Comparison of ENCODE assay signal across 9 cellular contexts in the genomic region with DNA sequence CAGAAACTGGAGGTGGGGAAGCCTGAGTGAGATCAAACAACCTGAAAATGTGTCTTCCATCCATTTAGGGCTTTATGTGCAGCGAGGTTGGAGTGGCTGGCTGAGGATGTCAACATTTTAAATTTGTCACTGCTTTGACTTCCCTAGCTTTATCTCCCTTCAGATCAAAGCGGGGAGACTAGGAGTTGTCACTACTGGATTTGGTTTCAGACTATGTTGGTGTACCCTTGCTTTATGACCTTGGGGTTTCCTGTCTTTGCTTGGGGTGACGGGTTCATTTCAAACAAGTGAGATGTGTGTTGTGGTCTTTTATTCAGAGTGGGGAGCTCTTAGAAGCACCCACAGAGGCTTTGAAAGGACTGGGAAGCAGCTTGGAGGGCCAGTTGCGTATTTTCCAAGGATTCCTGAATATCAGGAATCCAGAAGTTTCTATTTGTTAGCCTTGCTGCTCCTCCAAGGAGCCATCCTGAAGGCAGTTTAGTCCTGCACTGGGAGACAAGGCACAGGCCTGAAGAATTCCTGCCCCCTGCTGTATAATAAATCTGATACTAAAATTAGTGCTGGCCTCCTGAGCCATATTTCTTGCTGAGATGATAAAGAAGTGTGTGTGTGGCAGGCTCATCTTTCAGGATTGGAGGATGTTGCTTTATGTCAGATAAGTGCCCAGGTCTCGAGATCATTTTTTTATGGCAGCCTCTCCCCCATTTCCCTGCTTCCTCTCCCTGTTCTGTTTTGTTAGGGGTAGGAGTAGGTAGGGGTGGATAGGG. TPM values are rescaled to one million over a fixed set of nuclear protein-coding genes. Genes with fewer than 3 reads are reported as not detected.
DNase-seq lines count a peak whose midpoint lies in the region; ATAC-seq lines count a peak whose summit lies in the region.
"Had no signal": no experiment of that assay in that cellular context is flagged by ENCODE, and none has a peak within 500 bp of the region (broad histone marks: within the 10 kb centered on the region; RNA-seq: fewer than 3 reads in every experiment).

No MANE protein-coding gene starts in this region.

- H3K9me3 Mint-ChIP-seq in activated naive CD8-positive, alpha-beta T cell treated with anti-CD3 and anti-CD28 coated beads, Interleukin-2, amount 10 ng/mL, durations not matched to agents 7 days and 5 days, result no peaks in the 10 kb centered on the region
- no peaks in the 10 kb centered on the region for H3K9me3 Mint-ChIP-seq in naive thymus-derived CD8-positive, alpha-beta T cell

- no peaks in the 10 kb centered on the region for H3K27me3 Mint-ChIP-seq in activated naive CD8-positive, alpha-beta T cell treated with anti-CD3 and anti-CD28 coated beads, Interleukin-2, amount 10 ng/mL, durations not matched to agents 7 days and 5 days
- H3K27me3 Mint-ChIP-seq in naive thymus-derived CD8-positive, alpha-beta T cell, result no peaks in the 10 kb centered on the region

- DNase-seq in G401 (ENCODE audit: low spot score) (peak; percentile 62), NCI-H187 treated with DMSO at 0.1 percent for 48 hours (lab: John Stamatoyannopoulos, UW) (peak; percentile 57), hippocampal formation (lab: John Stamatoyannopoulos, UW) (no peak), superior temporal gyrus (ENCODE audit: extremely low spot score) (no peak)
- no peak for DNase-seq in activated naive CD8-positive, alpha-beta T cell treated with anti-CD3 and anti-CD28 coated beads, Interleukin-2, amount 10 ng/mL, durations not matched to agents 7 days and 5 days
- DNase-seq in naive thymus-derived CD8-positive, alpha-beta T cell, result peak in 4 of 10 donors; percentile 12 to 61 (median 40)
- DNase-seq: effector CD8-positive, alpha-beta T cell; NCI-H1436 had no signal

- H3K4me3 Mint-ChIP-seq in activated naive CD8-positive, alpha-beta T cell treated with anti-CD3 and anti-CD28 coated beads, Interleukin-2, amount 10 ng/mL, durations not matched to agents 7 days and 5 days, result peak overlapping the region; percentile 66
- peak overlapping the region in 9 of 10 donors; percentile 1 to 76 (median 52) for H3K4me3 Mint-ChIP-seq in naive thymus-derived CD8-positive, alpha-beta T cell

- ATAC-seq in activated naive CD8-positive, alpha-beta T cell treated with anti-CD3 and anti-CD28 coated beads, Interleukin-2, amount 10 ng/mL, durations not matched to agents 7 days and 5 days (ENCODE audit: low read depth), result peak; percentile 58
- ATAC-seq in naive thymus-derived CD8-positive, alpha-beta T cell, result peak; percentile 63 to 69
- ATAC-seq in GM18519 (IDR thresholded peaks at IDR 0.05; ENCODE audit: low FRiP score, unreplicated experiment), result no peak

- peak overlapping the region; percentile 47 for H3K27ac Mint-ChIP-seq in activated naive CD8-positive, alpha-beta T cell treated with anti-CD3 and anti-CD28 coated beads, Interleukin-2, amount 10 ng/mL, durations not matched to agents 7 days and 5 days
- H3K27ac Mint-ChIP-seq in naive thymus-derived CD8-positive, alpha-beta T cell, result peak overlapping the region; percentile 16 to 91 (median 67)

- POLR2A ChIA-PET in activated naive CD8-positive, alpha-beta T cell treated with anti-CD3 and anti-CD28 coated beads, Interleukin-2, amount 10 ng/mL, durations not matched to agents 7 days and 5 days (lab: Charles Lee), result interaction anchor here (0.6 to 3.7 kb wide), 6 partner anchors 12 to 714 kb away, joined by 3 to 16 read pairs (median 4); no protein-coding TSS in a partner anchor
- POLR2A ChIA-PET in naive thymus-derived CD8-positive, alpha-beta T cell (lab: Charles Lee), result interaction anchor here (1.1 to 1.2 kb wide), 2 partner anchors 9 to 24 kb away, joined by 3 to 4 read pairs; no protein-coding TSS in a partner anchor

- in situ Hi-C loops in G401 (cut with HindIII; ENCODE audit: low sequenced_read_pairs), result no loop called here

- H3K36me3 Mint-ChIP-seq in activated naive CD8-positive, alpha-beta T cell treated with anti-CD3 and anti-CD28 coated beads, Interleukin-2, amount 10 ng/mL, durations not matched to agents 7 days and 5 days, result peaks cover 36% of the 10 kb centered on the region
- peaks cover 0 to 51% (median 5%) of the 10 kb centered on the region in 3 donors for H3K36me3 Mint-ChIP-seq in naive thymus-derived CD8-positive, alpha-beta T cell

- peaks cover 81% of the 10 kb centered on the region for H3K4me1 Mint-ChIP-seq in activated naive CD8-positive, alpha-beta T cell treated with anti-CD3 and anti-CD28 coated beads, Interleukin-2, amount 10 ng/mL, durations not matched to agents 7 days and 5 days
- peaks cover 56 to 88% (median 85%) of the 10 kb centered on the region in 4 donors for H3K4me1 Mint-ChIP-seq in naive thymus-derived CD8-positive, alpha-beta T cell

RNA-seq across cellular contexts. Expression of a gene that starts 25.7 kb away (rescaled TPM):
- total RNA-seq in G401 (2014; rRNA removed; shearing (Covaris generic)), result 48.1 and 75.0 TPM in 2 replicates
- total RNA-seq in activated naive CD8-positive, alpha-beta T cell treated with anti-CD3 and anti-CD28 coated beads, Interleukin-2, amount 10 ng/mL, durations not matched to agents 7 days and 5 days, result 100 to 1,000 TPM; 113 to 114 TPM
- 100 to 1,000 TPM; 122 to 136 TPM for total RNA-seq in naive thymus-derived CD8-positive, alpha-beta T cell
- 1 to 10 TPM; 2.5 to 4.9 (median 3.8) TPM for polyA plus RNA-seq in naive thymus-derived CD8-positive, alpha-beta T cell

Comparison
In these comparisons a context has a peak if more than half of its experiments do, and no peak if none do; other contexts are left out.
1. DNase-seq: peak in G401 (single experiment) and NCI-H187 treated with DMSO at 0.1 percent for 48 hours (single experiment); none in activated naive CD8-positive, alpha-beta T cell treated with anti-CD3 and anti-CD28 coated beads, Interleukin-2, amount 10 ng/mL, durations not matched to agents 7 days and 5 days (single experiment), hippocampal formation (0 of 2) and superior temporal gyrus (single experiment).